Comparison of ENCODE assay signal across 16 cellular contexts in genomic region chr4:98567611-98568010, GRCh38.
"Had no signal": no experiment of that assay in that cellular context is flagged by ENCODE, and none has a peak within 500 bp of the region (broad histone marks: within the 10 kb centered on the region; RNA-seq: fewer than 3 reads in every experiment).

No MANE protein-coding gene starts in this region.

- H3K4me3 ChIP-seq: hepatocyte, lower lobe of right lung, testis, upper lobe of left lung had no signal

- H3K36me3 ChIP-seq: lower lobe of right lung, upper lobe of left lung had no signal

- DNase-seq: activated B cell treated with CpG ODN at 0.5 μM for 24 hours; activated CD4-positive, alpha-beta memory T cell treated with anti-CD3 and anti-CD28 coated beads, Interleukin-2, amount 10 ng/mL, durations not matched to agents 7 days and 5 days; activated CD4-positive, alpha-beta T cell treated with anti-CD3 and anti-CD28 coated beads for 48 hours; activated effector memory CD4-positive, alpha-beta T cell treated with anti-CD3 and anti-CD28 coated beads, Interleukin-2, amount 50 U/mL, for 16 hours; activated naive CD4-positive, alpha-beta T cell treated with anti-CD3 and anti-CD28 coated beads, Interleukin-2, amount 50 U/mL, for 16 hours; activated T-cell treated with anti-CD3 and anti-CD28 coated beads, Interleukin-2, amount 50 U/mL, for 24 hours; dermis blood vessel endothelial cell; effector memory CD8-positive, alpha-beta T cell; foreskin fibroblast; left colon; lower lobe of right lung; testis had no signal

- H3K4me3 Mint-ChIP-seq: activated B cell treated with CpG ODN at 0.5 μM for 24 hours; activated CD4-positive, alpha-beta memory T cell treated with anti-CD3 and anti-CD28 coated beads, Interleukin-2, amount 10 ng/mL, durations not matched to agents 7 days and 5 days; activated T-cell treated with anti-CD3 and anti-CD28 coated beads, Interleukin-2, amount 50 U/mL, for 24 hours; effector memory CD8-positive, alpha-beta T cell; stimulated activated naive CD8-positive, alpha-beta T cell treated with anti-CD3 and anti-CD28 coated beads, Interleukin-15, Interleukin-2, amounts not matched to agents 100 ng/mL and 50 ng/mL, for 24 hours had no signal

- H3K27ac ChIP-seq: hepatocyte, lower lobe of right lung, upper lobe of left lung had no signal

- H3K27me3 ChIP-seq: hepatocyte, testis, upper lobe of left lung had no signal

- H3K4me2 ChIP-seq: hepatocyte had no signal

- H3K27ac Mint-ChIP-seq: activated B cell treated with CpG ODN at 0.5 μM for 24 hours; activated CD4-positive, alpha-beta memory T cell treated with anti-CD3 and anti-CD28 coated beads, Interleukin-2, amount 10 ng/mL, durations not matched to agents 7 days and 5 days; activated T-cell treated with anti-CD3 and anti-CD28 coated beads, Interleukin-2, amount 50 U/mL, for 24 hours; progenitor cell of endocrine pancreas; stimulated activated naive CD8-positive, alpha-beta T cell treated with anti-CD3 and anti-CD28 coated beads, Interleukin-15, Interleukin-2, amounts not matched to agents 100 ng/mL and 50 ng/mL, for 24 hours had no signal

- H3K9me3 Mint-ChIP-seq: activated B cell treated with CpG ODN at 0.5 μM for 24 hours; activated CD4-positive, alpha-beta memory T cell treated with anti-CD3 and anti-CD28 coated beads, Interleukin-2, amount 10 ng/mL, durations not matched to agents 7 days and 5 days; activated T-cell treated with anti-CD3 and anti-CD28 coated beads, Interleukin-2, amount 50 U/mL, for 24 hours; effector memory CD8-positive, alpha-beta T cell; stimulated activated naive CD8-positive, alpha-beta T cell treated with anti-CD3 and anti-CD28 coated beads, Interleukin-15, Interleukin-2, amounts not matched to agents 100 ng/mL and 50 ng/mL, for 24 hours had no signal

- H3K27me3 Mint-ChIP-seq: activated B cell treated with CpG ODN at 0.5 μM for 24 hours; activated CD4-positive, alpha-beta memory T cell treated with anti-CD3 and anti-CD28 coated beads, Interleukin-2, amount 10 ng/mL, durations not matched to agents 7 days and 5 days; activated T-cell treated with anti-CD3 and anti-CD28 coated beads, Interleukin-2, amount 50 U/mL, for 24 hours; effector memory CD8-positive, alpha-beta T cell; progenitor cell of endocrine pancreas; stimulated activated naive CD8-positive, alpha-beta T cell treated with anti-CD3 and anti-CD28 coated beads, Interleukin-15, Interleukin-2, amounts not matched to agents 100 ng/mL and 50 ng/mL, for 24 hours had no signal

- H3K9me3 ChIP-seq: lower lobe of right lung, testis, upper lobe of left lung had no signal

- H3K4me1 ChIP-seq: lower lobe of right lung had no signal

- H2AFZ ChIP-seq: hepatocyte had no signal
